ENCODE assay signal across 1 cellular context in the genomic region with DNA sequence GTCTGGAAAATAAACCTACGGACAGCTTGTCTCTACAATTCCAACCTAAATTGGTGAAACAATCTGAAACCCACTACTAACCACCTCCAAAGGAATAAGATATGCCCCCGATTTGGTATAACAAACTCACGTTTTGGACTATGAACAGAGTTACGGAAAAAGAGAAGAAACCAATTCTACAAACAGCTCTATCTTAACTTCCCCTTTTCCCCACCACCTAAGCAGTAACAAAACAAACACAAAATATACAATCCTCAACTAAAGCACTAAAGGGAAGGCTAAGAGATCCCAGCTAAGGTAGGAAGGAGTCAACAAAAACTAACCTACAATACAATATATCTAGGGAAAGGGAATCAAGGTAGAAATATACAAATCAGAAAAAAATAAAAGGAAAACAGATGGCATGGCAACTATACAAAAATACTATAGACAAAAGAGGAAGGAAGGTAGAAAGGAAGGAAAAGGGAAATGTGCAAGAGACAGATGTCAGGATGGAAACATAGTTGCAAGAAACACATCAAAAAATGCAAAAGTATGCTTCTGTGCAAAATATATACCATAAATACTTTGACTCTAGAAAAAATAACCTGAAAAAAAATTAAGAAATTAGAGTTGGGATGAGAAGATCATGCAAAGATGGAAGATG.
TF ChIP-seq lines count a peak whose summit lies in the region.

No MANE protein-coding gene starts in this region.

TF ChIP-seq in SK-N-SH, 30 proteins besides CTCF, POLR2A, EP300 and RAD21 (continued from another document):
- no peak for TF ChIP-seq RCOR1 (IDR thresholded peaks at IDR 0.05; ENCODE audit: low read length)
- TF ChIP-seq, protein P1, sequence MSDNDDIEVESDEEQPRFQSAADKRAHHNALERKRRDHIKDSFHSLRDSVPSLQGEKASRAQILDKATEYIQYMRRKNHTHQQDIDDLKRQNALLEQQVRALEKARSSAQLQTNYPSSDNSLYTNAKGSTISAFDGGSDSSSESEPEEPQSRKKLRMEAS (IDR thresholded peaks at IDR 0.05; ENCODE audit: low read depth) = no peak
- TF ChIP-seq FOSL2 (IDR thresholded peaks at IDR 0.05; ENCODE audit: borderline replicate concordance, low read depth) = no peak
- TF ChIP-seq IRF3 (IDR thresholded peaks at IDR 0.05; ENCODE audit: low read depth, low read length) = no peak
- TF ChIP-seq, protein P2, sequence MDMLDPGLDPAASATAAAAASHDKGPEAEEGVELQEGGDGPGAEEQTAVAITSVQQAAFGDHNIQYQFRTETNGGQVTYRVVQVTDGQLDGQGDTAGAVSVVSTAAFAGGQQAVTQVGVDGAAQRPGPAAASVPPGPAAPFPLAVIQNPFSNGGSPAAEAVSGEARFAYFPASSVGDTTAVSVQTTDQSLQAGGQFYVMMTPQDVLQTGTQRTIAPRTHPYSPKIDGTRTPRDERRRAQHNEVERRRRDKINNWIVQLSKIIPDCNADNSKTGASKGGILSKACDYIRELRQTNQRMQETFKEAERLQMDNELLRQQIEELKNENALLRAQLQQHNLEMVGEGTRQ (IDR thresholded peaks at IDR 0.05; ENCODE audit: borderline replicate concordance, low read depth, low read length) = no peak
- no peak for TF ChIP-seq USF1 (IDR thresholded peaks at IDR 0.05; ENCODE audit: borderline replicate concordance, low read depth)
- TF ChIP-seq POLR2AphosphoS5 (IDR thresholded peaks at IDR 0.05; ENCODE audit: low read depth, low read length) = no peak
- TF ChIP-seq RXRA (IDR thresholded peaks at IDR 0.05; ENCODE audit: borderline replicate concordance, low read depth) = no peak
TF ChIP-seq in SK-N-SH: peak in this region for 0.
